In genomic region chr19:3651684-3652083, GRCh38 we compare ENCODE assay signal across 9 cellular contexts. TPM values are rescaled to one million over a fixed set of nuclear protein-coding genes. Genes with fewer than 3 reads are reported as not detected.
"Had no signal": no experiment of that assay in that cellular context is flagged by ENCODE, and none has a peak within 500 bp of the region (broad histone marks: within the 10 kb centered on the region; RNA-seq: fewer than 3 reads in every experiment).

No MANE protein-coding gene starts in this region.

- H3K9me3 ChIP-seq: HAP-1 had no signal

- H3K9ac ChIP-seq: GM23248 had no signal

- DNase-seq: GM23248, GOT3, H7, HFFc6, IMR-90 had no signal

- H3K27ac Mint-ChIP-seq: HFFc6 had no signal

- H3K4me1 ChIP-seq: HAP-1 had no signal

- H3K4me3 Mint-ChIP-seq: HFFc6 had no signal

- H3K27ac ChIP-seq: GM23248 had no signal

- H3K4me3 ChIP-seq: GM23248, HAP-1 had no signal

- ATAC-seq: HCT116 had no signal

- H3K9me3 Mint-ChIP-seq: HFFc6 had no signal

- H2AFZ ChIP-seq: GM23248 had no signal

RNA-seq across cellular contexts. Expression of gene TBXA2R, which starts 45.0 kb away (rescaled TPM):
- total RNA-seq: H4, HT-29 had no signal

RNA-seq across cellular contexts. Expression of gene TJP3, which starts 56.5 kb away (rescaled TPM):
- total RNA-seq: GM23248, H4, HFFc6, IMR-90 had no signal
- polyA plus RNA-seq: GM23248, IMR-90 had no signal
